9 cellular contexts compared by ENCODE assay signal in the genomic region with DNA sequence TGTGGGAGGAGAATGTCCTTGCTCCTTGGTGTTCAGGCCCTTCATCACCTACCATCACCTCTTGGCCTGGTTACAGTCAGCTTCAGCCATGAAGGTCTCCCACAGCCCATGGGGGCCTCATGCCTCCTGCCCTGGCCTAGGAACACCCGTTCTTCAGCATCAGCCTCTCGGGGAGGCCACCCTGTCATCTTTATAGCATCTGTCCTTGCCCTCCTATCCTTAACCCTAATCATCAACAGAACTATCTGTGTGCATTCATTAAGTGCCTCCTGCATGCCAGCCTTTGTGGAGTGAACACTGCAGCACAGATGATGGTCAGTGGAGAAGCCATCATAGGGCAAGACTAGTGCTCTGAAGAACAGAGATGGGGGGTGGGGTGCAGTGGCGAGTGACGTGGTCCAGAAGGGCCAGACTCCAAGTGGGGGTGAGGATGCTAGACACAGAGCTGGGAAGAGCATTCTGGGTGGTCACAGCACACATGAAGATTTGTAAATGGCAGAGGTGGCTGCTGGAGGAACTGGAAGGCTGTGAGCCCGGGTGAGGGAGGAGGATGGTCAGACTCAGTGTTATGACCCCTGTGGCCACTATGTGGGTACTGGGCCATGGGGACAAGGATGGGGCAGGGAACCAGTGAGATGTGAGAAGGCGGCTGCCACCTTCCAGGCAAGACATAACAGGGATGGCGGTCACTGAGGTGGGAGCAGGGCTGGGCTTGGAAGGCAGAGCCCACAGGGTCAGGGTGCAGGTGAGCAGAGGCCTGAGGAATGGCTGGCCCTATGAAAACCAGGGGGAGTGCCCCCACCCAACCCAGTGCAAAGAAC. TPM values are rescaled to one million over a fixed set of nuclear protein-coding genes. Genes with fewer than 3 reads are reported as not detected.
DNase-seq lines count a peak whose midpoint lies in the region; ATAC-seq and TF ChIP-seq lines count a peak whose summit lies in the region.
"Had no signal": no experiment of that assay in that cellular context is flagged by ENCODE, and none has a peak within 500 bp of the region (broad histone marks: within the 10 kb centered on the region; RNA-seq: fewer than 3 reads in every experiment).

No MANE protein-coding gene starts in this region.

- H3K4me2 ChIP-seq in GM23248 (ENCODE audit: unreplicated experiment) (no peak overlapping the region), smooth muscle cell (no peak overlapping the region)

- H3K27ac Mint-ChIP-seq in T-helper 17 cell (peak overlapping the region; percentile 95), endodermal cell (no peak overlapping the region)

- H3K27ac ChIP-seq in GM23248 (peak overlapping the region; percentile 88), endodermal cell (ENCODE audit: low read depth, low read length) (no peak overlapping the region), smooth muscle cell (ENCODE audit: low read depth) (peak overlapping the region; percentile 72)

- H3K4me1 ChIP-seq in GM23248 (ENCODE audit: insufficient read depth) = peaks cover 10% of the 10 kb centered on the region
- H3K4me1 ChIP-seq in endodermal cell (ENCODE audit: control insufficient read depth, insufficient read depth, low read length) = peaks cover 3% of the 10 kb centered on the region
- peaks cover 4% of the 10 kb centered on the region for H3K4me1 ChIP-seq in smooth muscle cell (ENCODE audit: low read depth)

- H3K27me3 ChIP-seq in GM23248 (replicated peaks; ENCODE audit: insufficient read depth) = no peaks in the 10 kb centered on the region
- no peaks in the 10 kb centered on the region for H3K27me3 ChIP-seq in endodermal cell (ENCODE audit: control insufficient read depth, insufficient read depth, low read length, poor library complexity, severe bottlenecking)
- no peaks in the 10 kb centered on the region for H3K27me3 ChIP-seq in smooth muscle cell (ENCODE audit: low read depth)

- ATAC-seq in T-helper 17 cell = no peak
- no peak for ATAC-seq in activated CD4-positive, CD25-positive, alpha-beta regulatory T cell treated with anti-CD3 and anti-CD28 coated beads, Interleukin-2, amount 50 U/mL, for 24 hours

- H3K4me3 Mint-ChIP-seq in T-helper 17 cell (peak overlapping the region; percentile 25), endodermal cell (no peak overlapping the region)

- no peaks in the 10 kb centered on the region for H3K9me3 Mint-ChIP-seq in endodermal cell

- no peaks in the 10 kb centered on the region for H4K20me1 ChIP-seq in GM23248 (ENCODE audit: insufficient read depth)
- H4K20me1 ChIP-seq in smooth muscle cell (ENCODE audit: low read depth) = no peaks in the 10 kb centered on the region

- H3K9me2 ChIP-seq in GM23248 (ENCODE audit: insufficient read depth) = no peaks in the 10 kb centered on the region

- H3K36me3 Mint-ChIP-seq in T-helper 17 cell (ENCODE audit: low read depth) (peaks cover 2% of the 10 kb centered on the region), endodermal cell (ENCODE audit: low read depth) (no peaks in the 10 kb centered on the region)

- H3K9ac ChIP-seq in GM23248 (peak overlapping the region; percentile 63), endodermal cell (ENCODE audit: extremely low read depth, low read length, poor library complexity, severe bottlenecking) (no peak overlapping the region), smooth muscle cell (ENCODE audit: low read depth) (no peak overlapping the region)

- TF ChIP-seq CTCF in endodermal cell (conservative IDR thresholded peaks at IDR 0.05) (no peak), smooth muscle cell (IDR thresholded peaks at IDR 0.05; ENCODE audit: borderline replicate concordance, insufficient read depth, poor library complexity, severe bottlenecking) (no peak)

- H3K4me3 ChIP-seq in GM23248 = no peak overlapping the region
- H3K4me3 ChIP-seq in endodermal cell (ENCODE audit: low read length) = no peak overlapping the region
- no peak overlapping the region for H3K4me3 ChIP-seq in smooth muscle cell

- H3F3A ChIP-seq in GM23248 (ENCODE audit: insufficient read depth) (peaks cover 39% of the 10 kb centered on the region), smooth muscle cell (ENCODE audit: low read depth) (peaks cover 8% of the 10 kb centered on the region)

- H3K36me3 ChIP-seq in GM23248 (ENCODE audit: low read depth) (no peaks in the 10 kb centered on the region), endodermal cell (ENCODE audit: control insufficient read depth, insufficient read depth, low read length) (no peaks in the 10 kb centered on the region), smooth muscle cell (ENCODE audit: low read depth) (no peaks in the 10 kb centered on the region)

- H2AFZ ChIP-seq in GM23248 (0 out of 2 replicates have a peak overlapping the region, but pooled peaks have one; percentile 30), smooth muscle cell (ENCODE audit: low read depth) (no peak overlapping the region)

- H3K27me3 Mint-ChIP-seq in T-helper 17 cell (no peaks in the 10 kb centered on the region), endodermal cell (ENCODE audit: insufficient read depth) (peaks cover 4% of the 10 kb centered on the region)

- in situ Hi-C loops in GM23248 (cut with MboI) = no loop called here

- H3K9me3 ChIP-seq in GM23248 (ENCODE audit: low read depth) (no peaks in the 10 kb centered on the region), T-helper 17 cell (ENCODE audit: control insufficient read depth, low read length, poor library complexity, severe bottlenecking) (no peaks in the 10 kb centered on the region), endodermal cell (ENCODE audit: control insufficient read depth, low read length) (no peaks in the 10 kb centered on the region), smooth muscle cell (replicated peaks; ENCODE audit: low read depth) (no peaks in the 10 kb centered on the region)

- H3K79me2 ChIP-seq in GM23248 (ENCODE audit: insufficient read depth) (peaks cover 11% of the 10 kb centered on the region), smooth muscle cell (ENCODE audit: low read depth) (peaks cover 13% of the 10 kb centered on the region)

- WGBS in GM23248 (ENCODE audit: low coverage in 1 of 2, low lambda C conversion rate in 2 of 2, missing lambda C conversion rate in 2 of 2), 2 experiments = 84% methylated on average over 7 of the region's 7 CpGs
- 82 to 84% methylated on average over 6 to 7 of the region's 7 CpGs for WGBS in endodermal cell (ENCODE audit: insufficient coverage in 1 of 2, insufficient read length in 1 of 2), 2 experiments
- 91% methylated on average over 7 of the region's 7 CpGs for WGBS in smooth muscle cell (ENCODE audit: low lambda C conversion rate)

- H3K4me1 Mint-ChIP-seq in T-helper 17 cell (peaks cover 44% of the 10 kb centered on the region), endodermal cell (peaks cover 4% of the 10 kb centered on the region)

- DNase-seq in GM23248 (no peak), T-helper 17 cell (no peak), endodermal cell (peak; percentile 39), smooth muscle cell (lab: John Stamatoyannopoulos, UW; ENCODE audit: unreplicated experiment) (no peak), A172 (ENCODE audit: low spot score) (no peak), SW 1271 (lab: John Stamatoyannopoulos, UW) (no peak)
- DNase-seq: NCI-H748 treated with DMSO at 0.1 percent for 48 hours had no signal

RNA-seq across cellular contexts. Expression of a gene that starts 3.6 kb away (rescaled TPM):
- total RNA-seq in GM23248 (2014; rRNA removed; shearing (Covaris generic)) = 48.8 and 54.1 TPM in 2 replicates
- 58.6 and 69.5 TPM in 2 replicates for polyA plus RNA-seq in GM23248 (2016; fragmentation: Nextera tagmentation; extraction: Ambion mirVana)
- 10 to 100 TPM; 45.2 to 54.4 TPM for total RNA-seq in T-helper 17 cell
- total RNA-seq in endodermal cell = 10 to 100 TPM; 16.4 to 21.9 TPM
- polyA plus RNA-seq in endodermal cell (2013, experiment 1 of 2) = 32.1 TPM
- 29.8 TPM for polyA plus RNA-seq in endodermal cell (2013, experiment 2 of 2)
- total RNA-seq in smooth muscle cell = 41.6 and 86.0 TPM in 2 replicates
- 88.1 TPM in 2 replicates for polyA plus RNA-seq in smooth muscle cell
- total RNA-seq in A172 (2014; rRNA removed; shearing (Covaris generic)) = 51.7 and 74.8 TPM in 2 replicates

RNA-seq across cellular contexts. Expression of a gene that starts 33.9 kb away (rescaled TPM):
- total RNA-seq in GM23248 (2014; rRNA removed; shearing (Covaris generic)) = 0.43 and 0.63 TPM in 2 replicates
- polyA plus RNA-seq in GM23248 (2016; fragmentation: Nextera tagmentation; extraction: Ambion mirVana) (not detected in 2 replicates), smooth muscle cell (0.34 TPM in 1 of 2 replicates, not detected in the other)
- total RNA-seq in T-helper 17 cell (10 to 100 TPM; 47.2 to 62.3 TPM), endodermal cell (1 to 10 TPM; 5.1 to 5.9 TPM), smooth muscle cell (not detected in 2 replicates)
- polyA plus RNA-seq in endodermal cell (2013, experiment 1 of 2) = 3.1 TPM
- 2.7 TPM for polyA plus RNA-seq in endodermal cell (2013, experiment 2 of 2)
- not detected in 2 replicates for total RNA-seq in A172 (2014; rRNA removed; shearing (Covaris generic))
- total RNA-seq: glomerular endothelial cell had no signal

RNA-seq across cellular contexts. Expression of a gene that starts 41.7 kb away (rescaled TPM):
- total RNA-seq in GM23248 (2014; rRNA removed; shearing (Covaris generic)) = 19.1 and 24.9 TPM in 2 replicates
- polyA plus RNA-seq in GM23248 (2016; fragmentation: Nextera tagmentation; extraction: Ambion mirVana) (42.9 and 44.2 TPM in 2 replicates), smooth muscle cell (53.7 and 66.8 TPM in 2 replicates)
- total RNA-seq in T-helper 17 cell (100 to 1,000 TPM; 169 to 219 TPM), endodermal cell (10 to 100 TPM; 24.2 to 32.0 TPM), smooth muscle cell (31.5 and 34.3 TPM in 2 replicates)
- polyA plus RNA-seq in endodermal cell (2013, experiment 1 of 2) = 29.8 TPM
- polyA plus RNA-seq in endodermal cell (2013, experiment 2 of 2) = 28.4 TPM
- 64.2 and 68.2 TPM in 2 replicates for total RNA-seq in A172 (2014; rRNA removed; shearing (Covaris generic))

Comparison
In these comparisons a context has a peak if more than half of its experiments do, and no peak if none do; other contexts are left out.
1. RNA of a gene that starts 33.9 kb away (total RNA-seq): 47.2 to 62.3 TPM in T-helper 17 cell; 5.1 to 5.9 TPM in endodermal cell, 0.43 to 0.63 TPM in GM23248, not detected in smooth muscle cell and not detected in A172; every median in the first group is over 4 times any median in the second.